Comparison of ENCODE assay signal across 24 cellular contexts in the genomic region with DNA sequence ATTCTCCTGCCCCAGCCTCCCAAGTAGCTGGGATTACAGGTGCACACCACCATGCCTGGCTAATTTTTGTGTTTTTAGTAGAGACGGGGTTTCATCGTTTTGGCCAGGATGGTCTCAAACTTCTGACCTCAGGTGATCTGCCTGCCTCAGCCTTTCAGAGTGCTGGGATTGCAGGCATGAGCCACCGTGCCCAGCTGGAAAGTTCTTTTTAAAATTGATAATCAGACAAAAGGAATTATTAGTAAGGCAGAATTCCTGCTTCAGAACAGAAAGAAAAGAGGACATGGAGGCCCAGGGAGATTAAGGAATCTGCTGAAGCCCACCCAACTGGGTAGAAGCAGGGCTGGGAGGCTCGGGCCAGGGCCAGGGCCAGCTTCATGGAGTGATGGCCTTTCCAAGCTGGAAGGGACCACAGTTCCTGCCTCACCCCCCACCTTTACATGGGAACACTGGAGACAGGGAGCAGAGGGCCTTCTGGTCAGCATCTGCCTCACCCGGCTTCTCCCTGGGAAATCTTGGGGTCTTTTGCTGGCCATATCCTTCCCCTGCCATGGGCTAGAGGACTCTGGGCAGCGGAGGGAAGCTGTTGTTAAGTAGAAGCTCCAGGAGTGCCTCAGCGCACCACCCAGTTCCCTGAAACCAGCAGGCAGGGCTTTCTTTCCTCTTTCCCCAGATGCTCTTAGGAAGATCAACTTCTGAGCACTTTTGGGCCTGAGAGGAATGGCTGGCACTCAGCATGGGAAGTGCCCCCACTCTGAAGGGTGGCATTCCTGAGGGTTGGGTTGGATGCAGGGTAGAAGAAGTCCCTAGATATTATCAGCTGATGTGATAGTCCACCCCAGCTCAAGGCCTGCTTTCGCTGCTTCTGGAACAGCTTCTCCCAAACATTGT.
A peak's percentile ranks its signal among the peaks of the same experiment; 100 is the strongest.
DNase-seq lines count a peak whose midpoint lies in the region; ATAC-seq and TF ChIP-seq lines count a peak whose summit lies in the region.
"Had no signal": no experiment of that assay in that cellular context is flagged by ENCODE, and none has a peak within 500 bp of the region (broad histone marks: within the 10 kb centered on the region; RNA-seq: fewer than 3 reads in every experiment).

No MANE protein-coding gene starts in this region.

- CTCF ChIA-PET in SK-N-SH (lab: Yijun Ruan, JAX): no interaction called here

- in situ Hi-C loops in gastrocnemius medialis (cut with MboI; ENCODE audit: low sequenced_read_pairs in 4 of 4): no loop called here

- no peaks in the 10 kb centered on the region for H3K9me3 ChIP-seq in SK-N-SH
- H3K9me3 ChIP-seq in ascending aorta: no peaks in the 10 kb centered on the region
- no peaks in the 10 kb centered on the region for H3K9me3 ChIP-seq in gastrocnemius medialis
- no peaks in the 10 kb centered on the region for H3K9me3 ChIP-seq in body of pancreas
- H3K9me3 ChIP-seq: esophagus muscularis mucosa had no signal

- no peaks in the 10 kb centered on the region for H3K9me2 ChIP-seq in SK-N-SH

- H3K4me1 Mint-ChIP-seq in memory B cell: no peaks in the 10 kb centered on the region
- no peaks in the 10 kb centered on the region for H3K4me1 Mint-ChIP-seq in activated T-helper 17 cell treated with anti-CD3 and anti-CD28 coated beads, Interleukin-2, amount 50 U/mL, for 72 hours
- H3K4me1 Mint-ChIP-seq: stimulated activated memory B cell treated with anti-CD40 and anti-IgM and Interleukin-4, amounts not matched to agents 10 μg/mL and 1 μg/mL and 100 μg/mL, for 72 hours had no signal

- H4K20me1 ChIP-seq in SK-N-SH (ENCODE audit: insufficient read depth): no peaks in the 10 kb centered on the region

- H2AFZ ChIP-seq in SK-N-SH (ENCODE audit: low read depth): no peak overlapping the region

- TF ChIP-seq POLR2A in gastrocnemius medialis (IDR thresholded peaks at IDR 0.05) (no peak), body of pancreas (IDR thresholded peaks at IDR 0.05) (no peak)

- intact Hi-C loops in ascending aorta (cut with DNase I): no loop called here
- intact Hi-C loops in gastrocnemius medialis (cut with DNase I; ENCODE audit: low total_unique reads): no loop called here
- intact Hi-C loops in body of pancreas (cut with DNase I): no loop called here

- H3K27ac ChIP-seq in SK-N-SH (ENCODE audit: low read depth in 2 of 2, low read length in 1 of 2) (no peak overlapping the region), ascending aorta (peak overlapping the region; percentile 81 to 82), gastrocnemius medialis (peak overlapping the region in 3 of 4 donors; percentile 28 to 87 (median 86)), body of pancreas (no peak overlapping the region)
- H3K27ac ChIP-seq: 22Rv1, esophagus muscularis mucosa, KMS-11, skin epidermis had no signal

- no peak overlapping the region for H3K4me3 Mint-ChIP-seq in memory B cell
- H3K4me3 Mint-ChIP-seq in activated T-helper 17 cell treated with anti-CD3 and anti-CD28 coated beads, Interleukin-2, amount 50 U/mL, for 72 hours: no peak overlapping the region
- H3K4me3 Mint-ChIP-seq: mesothelial cell of epicardium; stimulated activated memory B cell treated with anti-CD40 and anti-IgM and Interleukin-4, amounts not matched to agents 10 μg/mL and 1 μg/mL and 100 μg/mL, for 72 hours had no signal

- H3K27me3 ChIP-seq in SK-N-SH (ENCODE audit: insufficient read depth) (no peaks in the 10 kb centered on the region), ascending aorta (no peaks in the 10 kb centered on the region), gastrocnemius medialis (no peaks in the 10 kb centered on the region), body of pancreas (no peaks in the 10 kb centered on the region)
- H3K27me3 ChIP-seq: esophagus muscularis mucosa had no signal

- peak overlapping the region; percentile 38 for H3K27ac Mint-ChIP-seq in memory B cell
- no peak overlapping the region for H3K27ac Mint-ChIP-seq in activated T-helper 17 cell treated with anti-CD3 and anti-CD28 coated beads, Interleukin-2, amount 50 U/mL, for 72 hours
- H3K27ac Mint-ChIP-seq: mesothelial cell of epicardium; stimulated activated memory B cell treated with anti-CD40 and anti-IgM and Interleukin-4, amounts not matched to agents 10 μg/mL and 1 μg/mL and 100 μg/mL, for 72 hours had no signal

- H3K4me1 ChIP-seq in SK-N-SH (ENCODE audit: control insufficient read depth in 1 of 2, insufficient read depth in 2 of 2, low read depth in 1 of 2, low read length in 1 of 2): peaks cover 0 to 38% of the 10 kb centered on the region in 2 experiments; a peak in 1 of 4 replicates
- H3K4me1 ChIP-seq in ascending aorta: peaks cover 15 to 30% of the 10 kb centered on the region in 2 donors
- peaks cover 29 to 67% of the 10 kb centered on the region in 2 donors for H3K4me1 ChIP-seq in gastrocnemius medialis
- no peaks in the 10 kb centered on the region for H3K4me1 ChIP-seq in body of pancreas

- WGBS in SK-N-SH (ENCODE audit: low lambda C conversion rate): 96% methylated on average over 7 of the region's 8 CpGs
- WGBS in body of pancreas, 2 donors: 95 to 99% methylated on average over 8 of the region's 8 CpGs

- no peaks in the 10 kb centered on the region for H3K27me3 Mint-ChIP-seq in memory B cell
- no peaks in the 10 kb centered on the region for H3K27me3 Mint-ChIP-seq in activated T-helper 17 cell treated with anti-CD3 and anti-CD28 coated beads, Interleukin-2, amount 50 U/mL, for 72 hours
- H3K27me3 Mint-ChIP-seq: stimulated activated memory B cell treated with anti-CD40 and anti-IgM and Interleukin-4, amounts not matched to agents 10 μg/mL and 1 μg/mL and 100 μg/mL, for 72 hours had no signal

- no peaks in the 10 kb centered on the region for H3K36me3 Mint-ChIP-seq in memory B cell
- H3K36me3 Mint-ChIP-seq in activated T-helper 17 cell treated with anti-CD3 and anti-CD28 coated beads, Interleukin-2, amount 50 U/mL, for 72 hours (ENCODE audit: low read depth): peaks cover 91% of the 10 kb centered on the region
- H3K36me3 Mint-ChIP-seq: mesothelial cell of epicardium; stimulated activated memory B cell treated with anti-CD40 and anti-IgM and Interleukin-4, amounts not matched to agents 10 μg/mL and 1 μg/mL and 100 μg/mL, for 72 hours had no signal

- TF ChIP-seq EP300 in SK-N-SH (IDR thresholded peaks at IDR 0.05; ENCODE audit: borderline replicate concordance in 1 of 2, low read depth in 1 of 2, low read length in 1 of 2): no peak

- no peaks in the 10 kb centered on the region for H3F3A ChIP-seq in SK-N-SH (replicated peaks; ENCODE audit: insufficient read depth)

- DNase-seq in SK-N-SH (no peak), ascending aorta (ENCODE audit: low spot score in 2 of 2) (peak in 1 of 2 donors; percentile 60), memory B cell (ENCODE audit: low spot score in 2 of 2) (no peak), gastrocnemius medialis (no peak), body of pancreas (no peak), HUDEP-2 (lab: John Stamatoyannopoulos, UW; ENCODE audit: unreplicated experiment in 76 of 76) (no peak)
- DNase-seq: activated CD4-positive, alpha-beta T cell treated with anti-CD3 and anti-CD28 coated beads, Interleukin-2, amount 50 U/mL, for 1 hour; activated CD8-positive, alpha-beta memory T cell treated with anti-CD3 and anti-CD28 coated beads, Interleukin-2, amount 50 U/mL, for 48 hours; activated effector memory CD4-positive, alpha-beta T cell treated with anti-CD3 and anti-CD28 coated beads, Interleukin-2, amount 50 U/mL, for 16 hours; amygdala; DMS79; effector CD8-positive, alpha-beta T cell; NCI-H1694; NCI-H526; stimulated activated CD4-positive, alpha-beta T cell treated with anti-CD3 and anti-CD28 coated beads, Interleukin-2, amount 100 ng/mL, for 24 hours had no signal

- TF ChIP-seq CTCF in SK-N-SH (IDR thresholded peaks at IDR 0.05) (no peak), ascending aorta (IDR thresholded peaks at IDR 0.05) (no peak), gastrocnemius medialis (IDR thresholded peaks at IDR 0.05 in 4 of 5, conservative IDR thresholded peaks at IDR 0.05 in 1 of 5) (no peak), body of pancreas (IDR thresholded peaks at IDR 0.05) (no peak)

- no peak overlapping the region for H3K4me2 ChIP-seq in SK-N-SH
- H3K4me2 ChIP-seq: KMS-11 had no signal

- ATAC-seq in SK-N-SH treated with all-trans-retinoic acid at 6 μM for 48 hours (peak; percentile 35; the same call in 1 of the 3 replicates), memory B cell (ENCODE audit: low read depth) (no peak), gastrocnemius medialis (no peak), body of pancreas (no peak)
- no peak for ATAC-seq in activated T-helper 17 cell treated with anti-CD3 and anti-CD28 coated beads, Interleukin-2, amount 50 U/mL, for 72 hours (replicated peaks)
- ATAC-seq: GM12878; stimulated activated memory B cell treated with anti-CD40 and anti-IgM and Interleukin-4, amounts not matched to agents 10 μg/mL and 1 μg/mL and 100 μg/mL, for 72 hours had no signal

- H3K79me2 ChIP-seq in SK-N-SH (ENCODE audit: insufficient read depth): no peaks in the 10 kb centered on the region

- H3K36me3 ChIP-seq in SK-N-SH (replicated peaks in 1 of 2; ENCODE audit: control insufficient read depth in 1 of 2, insufficient read depth in 2 of 2, low read length in 1 of 2): no peaks in the 10 kb centered on the region
- peaks cover 10 to 33% of the 10 kb centered on the region in 2 donors for H3K36me3 ChIP-seq in ascending aorta
- no peaks in the 10 kb centered on the region for H3K36me3 ChIP-seq in gastrocnemius medialis
- peaks cover 0 to 3% of the 10 kb centered on the region in 2 donors for H3K36me3 ChIP-seq in body of pancreas (replicated peaks in 1 of 2; ENCODE audit: insufficient read depth in 1 of 2, low read depth in 2 of 2)

- no peak overlapping the region for H3K4me3 ChIP-seq in SK-N-SH (ENCODE audit: low read depth in 2 of 2, low read length in 1 of 2)
- H3K4me3 ChIP-seq in ascending aorta: no peak overlapping the region
- H3K4me3 ChIP-seq in gastrocnemius medialis: no peak overlapping the region
- H3K4me3 ChIP-seq in body of pancreas: no peak overlapping the region
- H3K4me3 ChIP-seq: esophagus muscularis mucosa, GM12878, skin epidermis had no signal

- no peak for TF ChIP-seq RAD21 in SK-N-SH (IDR thresholded peaks at IDR 0.05; ENCODE audit: low read length)

- no peaks in the 10 kb centered on the region for H3K9me3 Mint-ChIP-seq in memory B cell
- H3K9me3 Mint-ChIP-seq in activated T-helper 17 cell treated with anti-CD3 and anti-CD28 coated beads, Interleukin-2, amount 50 U/mL, for 72 hours: no peaks in the 10 kb centered on the region
- H3K9me3 Mint-ChIP-seq: mesothelial cell of epicardium; stimulated activated memory B cell treated with anti-CD40 and anti-IgM and Interleukin-4, amounts not matched to agents 10 μg/mL and 1 μg/mL and 100 μg/mL, for 72 hours had no signal

- POLR2A ChIA-PET in SK-N-SH (lab: Yijun Ruan, JAX): no interaction called here

- H3K9ac ChIP-seq in SK-N-SH: no peak overlapping the region
- H3K9ac ChIP-seq: KMS-11 had no signal

TF ChIP-seq in SK-N-SH, 30 proteins besides CTCF, POLR2A, EP300 and RAD21:
- TF ChIP-seq SIN3A (IDR thresholded peaks at IDR 0.05; ENCODE audit: borderline replicate concordance, low read depth, low read length) (no peak), EZH2phosphoT487 (IDR thresholded peaks at IDR 0.05; ENCODE audit: borderline replicate concordance, low read depth) (no peak), MEF2A (IDR thresholded peaks at IDR 0.05; ENCODE audit: borderline replicate concordance, low read depth) (no peak), TCF12 (IDR thresholded peaks at IDR 0.05) (no peak)

Comparison
In these comparisons a context has a peak if more than half of its experiments do, and no peak if none do; other contexts are left out.
1. H3K27ac ChIP-seq: peak in ascending aorta (2 of 2) and gastrocnemius medialis (3 of 4); none in SK-N-SH (0 of 2) and body of pancreas (0 of 4).